ENCODE assay signal across 10 cellular contexts in the genomic region with DNA sequence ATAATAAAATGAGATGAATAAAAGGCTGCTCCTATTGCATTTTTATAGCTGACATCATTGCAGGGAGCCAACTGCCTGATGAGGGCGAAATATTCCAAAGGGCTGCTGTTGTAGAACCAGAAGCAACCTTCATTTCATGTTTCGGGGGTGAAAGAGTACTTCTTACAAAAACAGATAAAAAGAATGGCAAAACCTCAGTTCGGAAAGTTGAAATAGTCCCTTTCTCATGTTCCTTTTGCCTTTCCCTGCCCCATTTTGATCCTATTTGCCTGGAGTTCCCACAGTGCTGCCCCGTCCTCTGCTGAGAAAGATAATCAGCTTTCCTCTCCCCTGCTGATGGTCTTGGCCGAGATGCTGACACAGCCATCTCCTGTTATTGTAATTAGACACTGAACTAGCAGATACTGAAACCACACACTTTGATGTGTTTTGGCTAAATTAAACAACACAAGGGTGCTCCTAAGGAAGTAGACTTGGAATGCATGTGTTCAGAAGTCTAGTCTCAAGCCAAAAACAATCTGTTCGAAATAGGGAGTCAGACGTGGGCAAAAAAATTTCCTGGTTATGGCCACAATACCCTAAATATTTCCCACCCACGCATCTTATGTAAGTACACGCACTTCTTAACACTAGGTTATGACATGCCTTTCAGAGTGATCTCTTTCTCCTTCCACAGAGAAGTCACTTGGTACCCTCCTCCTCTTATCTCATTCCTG.
A peak's percentile ranks its signal among the peaks of the same experiment; 100 is the strongest.
DNase-seq lines count a peak whose midpoint lies in the region; ATAC-seq, FAIRE-seq and TF ChIP-seq lines count a peak whose summit lies in the region.
"Had no signal": no experiment of that assay in that cellular context is flagged by ENCODE, and none has a peak within 500 bp of the region (broad histone marks: within the 10 kb centered on the region; RNA-seq: fewer than 3 reads in every experiment).

No MANE protein-coding gene starts in this region.

- H3K9ac ChIP-seq in DND-41 (ENCODE audit: low read depth, low read length): no peak overlapping the region

- H2AFZ ChIP-seq in DND-41 (ENCODE audit: low read depth, low read length) (no peak overlapping the region), osteoblast (ENCODE audit: low read length) (peak overlapping the region; percentile 90)

- H3K27ac Mint-ChIP-seq in CD4-positive, alpha-beta memory T cell: no peak overlapping the region

- no peak for DNase-seq in DND-41
- DNase-seq in NCI-H226: peak; percentile 93
- peak; percentile 84 for DNase-seq in osteoblast (ENCODE audit: insufficient read length, low spot score, missing footprints)
- no peak for DNase-seq in stimulated activated CD4-positive, alpha-beta T cell treated with anti-CD3 and anti-CD28 coated beads, Interleukin-4, amount 100 ng/mL, for 4 hours
- no peak for DNase-seq in CD4-positive, alpha-beta memory T cell
- DNase-seq: mucosa of descending colon had no signal

- POLR2A ChIA-PET in CD4-positive, alpha-beta memory T cell (lab: Charles Lee; ENCODE audit: partially characterized antibody): interaction anchor here (0.7 kb wide), 1 partner anchor 863 kb away, joined by 5 read pairs; no protein-coding TSS in a partner anchor

- no peak overlapping the region for H3K27ac ChIP-seq in DND-41 (ENCODE audit: low read length)
- H3K27ac ChIP-seq in osteoblast (ENCODE audit: low read depth, low read length): peak overlapping the region; percentile 88
- H3K27ac ChIP-seq in CD4-positive, alpha-beta memory T cell (ENCODE audit: low read depth, low read length): no peak overlapping the region
- H3K27ac ChIP-seq: cardiac muscle cell had no signal

- CTCF ChIA-PET in CD4-positive, alpha-beta memory T cell (lab: Charles Lee; ENCODE audit: partially characterized antibody): interaction anchor here (1.1 to 1.8 kb wide), 3 partner anchors 20 to 23 kb away, joined by 3 to 9 read pairs (median 3); no protein-coding TSS in a partner anchor

- H3K4me1 ChIP-seq in DND-41 (ENCODE audit: insufficient read depth, low read length) (peaks cover 25% of the 10 kb centered on the region), osteoblast (ENCODE audit: insufficient read depth, low read length) (peaks cover 25% of the 10 kb centered on the region)
- H3K4me1 ChIP-seq in CD4-positive, alpha-beta memory T cell (ENCODE audit: insufficient read depth, low read length): peaks cover 10% of the 10 kb centered on the region

- H3K4me2 ChIP-seq in DND-41 (ENCODE audit: insufficient read depth, low read length) (no peak overlapping the region), osteoblast (ENCODE audit: insufficient read depth, low read length) (peak overlapping the region; percentile 88)

- peaks cover 5 to 11% (median 8%) of the 10 kb centered on the region in 4 donors for H3K4me1 Mint-ChIP-seq in CD4-positive, alpha-beta memory T cell

- no peaks in the 10 kb centered on the region for H3K36me3 Mint-ChIP-seq in CD4-positive, alpha-beta memory T cell

- no peak overlapping the region for H3K4me3 Mint-ChIP-seq in CD4-positive, alpha-beta memory T cell

- peak; percentile 25; the same call in 1 of the 3 replicates for ATAC-seq in DND-41 (ENCODE audit: insufficient read depth, low read depth)
- no peak for ATAC-seq in HG03571 (IDR thresholded peaks at IDR 0.05; ENCODE audit: unreplicated experiment)
- ATAC-seq in GM18858 (IDR thresholded peaks at IDR 0.05; ENCODE audit: unreplicated experiment): no peak
- ATAC-seq: mucosa of descending colon had no signal

- FAIRE-seq in endometrium (lab: Jason Lieb, UNC): peak; percentile 76

- intact Hi-C loops in CD4-positive, alpha-beta memory T cell (cut with micrococcal nuclease): no loop called here

- H3K27me3 Mint-ChIP-seq in CD4-positive, alpha-beta memory T cell: peaks cover 30 to 38% of the 10 kb centered on the region in 2 donors

- TF ChIP-seq CTCF in DND-41 (IDR thresholded peaks at IDR 0.05; ENCODE audit: borderline replicate concordance, extremely low read depth, low read length, poor library complexity, severe bottlenecking): no peak
- peak; percentile 18 for TF ChIP-seq CTCF in osteoblast (IDR thresholded peaks at IDR 0.05; ENCODE audit: extremely low read depth, low read depth, low read length)

- H4K20me1 ChIP-seq in DND-41 (ENCODE audit: insufficient read depth, low read length): no peaks in the 10 kb centered on the region
- no peaks in the 10 kb centered on the region for H4K20me1 ChIP-seq in osteoblast (ENCODE audit: insufficient read depth, low read length)

- H3K27me3 ChIP-seq in DND-41 (ENCODE audit: insufficient read depth, low read length, poor library complexity) (no peaks in the 10 kb centered on the region), osteoblast (ENCODE audit: insufficient read depth, low read length) (no peaks in the 10 kb centered on the region)
- H3K27me3 ChIP-seq in CD4-positive, alpha-beta memory T cell (ENCODE audit: insufficient read depth, low read length): peaks cover 6% of the 10 kb centered on the region

- H3K9me3 Mint-ChIP-seq in CD4-positive, alpha-beta memory T cell: peaks cover 0 to 5% (median 0%) of the 10 kb centered on the region in 8 donors

- H3K36me3 ChIP-seq in DND-41 (ENCODE audit: insufficient read depth, low read length) (no peaks in the 10 kb centered on the region), osteoblast (ENCODE audit: insufficient read depth, low read length) (no peaks in the 10 kb centered on the region)
- no peaks in the 10 kb centered on the region for H3K36me3 ChIP-seq in CD4-positive, alpha-beta memory T cell (ENCODE audit: insufficient read depth, low read length)
- H3K36me3 ChIP-seq: cardiac muscle cell had no signal

- no peaks in the 10 kb centered on the region for H3K9me3 ChIP-seq in DND-41 (ENCODE audit: insufficient read depth, low read length, severe bottlenecking)
- no peaks in the 10 kb centered on the region for H3K9me3 ChIP-seq in osteoblast (ENCODE audit: low read depth, low read length)
- H3K9me3 ChIP-seq in CD4-positive, alpha-beta memory T cell (ENCODE audit: control insufficient read depth in 1 of 2, low read length in 2 of 2): no peaks in the 10 kb centered on the region
- H3K9me3 ChIP-seq: mucosa of descending colon had no signal

- H3K4me3 ChIP-seq in DND-41 (ENCODE audit: low read depth in 1 of 2, low read length in 2 of 2) (no peak overlapping the region), osteoblast (ENCODE audit: insufficient read depth, low read length) (peak overlapping the region; percentile 66)
- no peak overlapping the region for H3K4me3 ChIP-seq in CD4-positive, alpha-beta memory T cell (ENCODE audit: low read length in 2 of 2)
- H3K4me3 ChIP-seq: cardiac muscle cell, mucosa of descending colon had no signal

- H3K79me2 ChIP-seq in DND-41 (ENCODE audit: insufficient read depth, low read length) (no peaks in the 10 kb centered on the region), osteoblast (ENCODE audit: insufficient read depth, low read length) (no peaks in the 10 kb centered on the region)

Comparison
In these comparisons a context has a peak if more than half of its experiments do, and no peak if none do; other contexts are left out.
1. DNase-seq: peak in NCI-H226 (single experiment) and osteoblast (single experiment); none in DND-41 (single experiment), stimulated activated CD4-positive, alpha-beta T cell treated with anti-CD3 and anti-CD28 coated beads, Interleukin-4, amount 100 ng/mL, for 4 hours (0 of 2) and CD4-positive, alpha-beta memory T cell (0 of 5).